Comparison of ENCODE assay signal across 8 cellular contexts in the genomic region with DNA sequence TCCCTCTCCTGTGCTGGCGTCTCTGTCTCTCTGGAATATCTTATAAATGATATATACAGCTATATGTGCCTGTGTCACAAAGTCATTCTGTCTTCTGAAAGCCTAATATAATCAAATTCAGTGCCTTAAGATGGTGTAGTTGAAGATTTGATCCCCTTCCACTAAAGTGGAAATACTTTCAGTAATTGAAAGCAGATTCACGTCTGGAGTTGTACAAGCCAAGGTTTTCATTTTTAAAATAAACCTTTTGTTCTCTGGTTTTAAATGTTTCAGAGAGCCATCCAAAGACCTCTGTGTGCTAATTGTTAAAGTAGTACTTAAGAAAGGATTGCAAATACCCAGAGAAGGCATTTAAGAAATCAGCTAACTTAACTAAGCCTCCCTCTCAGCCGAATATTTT.
DNase-seq lines count a peak whose midpoint lies in the region; ATAC-seq and TF ChIP-seq lines count a peak whose summit lies in the region.

No MANE protein-coding gene starts in this region.

- intact Hi-C loops in HCT116 (cut with micrococcal nuclease), result no loop called here
- intact Hi-C loops in activated CD4-positive, alpha-beta memory T cell treated with anti-CD3 and anti-CD28 coated beads for 36 hours (cut with micrococcal nuclease), result loop anchor here (5.0 kb wide), 1 partner anchor 308 kb away; no protein-coding TSS in a partner anchor

- no peak overlapping the region for H3K4me3 Mint-ChIP-seq in activated CD4-positive, alpha-beta memory T cell treated with anti-CD3 and anti-CD28 coated beads for 36 hours

- no peak overlapping the region for H3K4me2 ChIP-seq in HCT116 (ENCODE audit: low read length)

- no peaks in the 10 kb centered on the region for H4K20me1 ChIP-seq in HCT116 (ENCODE audit: insufficient read depth)

- no peaks in the 10 kb centered on the region for H3K79me2 ChIP-seq in HCT116 (ENCODE audit: insufficient read depth, low read length)

- TF ChIP-seq CTCF in HCT116 (IDR thresholded peaks at IDR 0.05 in 2 of 3, conservative IDR thresholded peaks at IDR 0.05 in 1 of 3; ENCODE audit: borderline replicate concordance in 1 of 3, insufficient read depth in 1 of 3, low read depth in 2 of 3, low read length in 2 of 3), result no peak
- no peak for TF ChIP-seq CTCF in omental fat pad (IDR thresholded peaks at IDR 0.05)

- peaks cover 2% of the 10 kb centered on the region for H3K36me3 Mint-ChIP-seq in activated CD4-positive, alpha-beta memory T cell treated with anti-CD3 and anti-CD28 coated beads for 36 hours

- peaks cover 15% of the 10 kb centered on the region for H3K4me1 Mint-ChIP-seq in activated CD4-positive, alpha-beta memory T cell treated with anti-CD3 and anti-CD28 coated beads for 36 hours (ENCODE audit: low read depth)

- CTCF ChIA-PET in HCT116 (lab: Charles Lee), result no interaction called here
- CTCF ChIA-PET in activated CD4-positive, alpha-beta memory T cell treated with anti-CD3 and anti-CD28 coated beads for 36 hours (lab: Charles Lee), result no interaction called here

- H3K27me3 Mint-ChIP-seq in activated CD4-positive, alpha-beta memory T cell treated with anti-CD3 and anti-CD28 coated beads for 36 hours, result peaks cover 55% of the 10 kb centered on the region

- no peak overlapping the region for H3K27ac Mint-ChIP-seq in activated CD4-positive, alpha-beta memory T cell treated with anti-CD3 and anti-CD28 coated beads for 36 hours

- no peaks in the 10 kb centered on the region for H3K9me3 Mint-ChIP-seq in activated CD4-positive, alpha-beta memory T cell treated with anti-CD3 and anti-CD28 coated beads for 36 hours

- no TSS peak for BruUV-seq in HCT116 (replicated peaks; lab: Mats Ljungman, UMichigan)

- no peak for TF ChIP-seq RAD21 in HCT116 (IDR thresholded peaks at IDR 0.05; ENCODE audit: low read depth)

- H3K4me1 ChIP-seq in HCT116 (ENCODE audit: control insufficient read depth in 1 of 2, insufficient read depth in 2 of 2, low read length in 2 of 2) (peaks cover 0 to 5% of the 10 kb centered on the region in 2 experiments; a peak in 1 of 4 replicates), muscle layer of colon (ENCODE audit: insufficient read depth, low read length) (peaks cover 5% of the 10 kb centered on the region)

- DNase-seq in A172 (ENCODE audit: low spot score), result peak; percentile 8
- no peak for DNase-seq in HCT116 (ENCODE audit: low read depth, low spot score)
- peak; percentile 43 for DNase-seq in cerebellar cortex (ENCODE audit: low spot score)
- DNase-seq in activated CD4-positive, alpha-beta memory T cell treated with anti-CD3 and anti-CD28 coated beads for 36 hours, result no peak
- DNase-seq in SHP77 (lab: John Stamatoyannopoulos, UW), result no peak
- no peak for DNase-seq in omental fat pad (ENCODE audit: low spot score)

- H3K27me3 ChIP-seq in HCT116 (ENCODE audit: insufficient read depth, low read length), result peaks cover 73% of the 10 kb centered on the region
- peaks cover 0 to 16% of the 10 kb centered on the region in 2 donors for H3K27me3 ChIP-seq in muscle layer of colon (ENCODE audit: control insufficient read depth in 1 of 2, insufficient read depth in 2 of 2, low read length in 2 of 2)

- no peak overlapping the region for H2AFZ ChIP-seq in HCT116 (ENCODE audit: low read depth, low read length, poor library complexity, severe bottlenecking)

- POLR2A ChIA-PET in HCT116 (lab: Charles Lee), result no interaction called here
- POLR2A ChIA-PET in activated CD4-positive, alpha-beta memory T cell treated with anti-CD3 and anti-CD28 coated beads for 36 hours (lab: Charles Lee), result interaction anchor here (0.6 kb wide), 1 partner anchor 1554 kb away, joined by 3 read pairs; no protein-coding TSS in a partner anchor

- H3K9me2 ChIP-seq in HCT116 (ENCODE audit: insufficient read depth), result no peaks in the 10 kb centered on the region

- no peaks in the 10 kb centered on the region for H3K36me3 ChIP-seq in HCT116 (ENCODE audit: control insufficient read depth in 1 of 2, insufficient read depth in 2 of 2, low read length in 2 of 2)
- no peaks in the 10 kb centered on the region for H3K36me3 ChIP-seq in muscle layer of colon (ENCODE audit: insufficient read depth, low read length)

- H3K27ac ChIP-seq in HCT116 (ENCODE audit: low read depth, low read length), result no peak overlapping the region
- H3K27ac ChIP-seq in muscle layer of colon (ENCODE audit: low read depth, low read length), result peak overlapping the region; percentile 43

- H3K9ac ChIP-seq in HCT116 (ENCODE audit: low read length) (no peak overlapping the region), muscle layer of colon (ENCODE audit: low read length) (peak overlapping the region; percentile 23)

- TF ChIP-seq POLR2A in HCT116 (IDR thresholded peaks at IDR 0.05; ENCODE audit: borderline replicate concordance, extremely low read depth, insufficient read depth, insufficient read length), result no peak

- RAD21 ChIA-PET in HCT116 (lab: Charles Lee; ENCODE audit: low non-redundant PET in 1 of 2, low total read pairs in 2 of 2, uncharacterized antibody in 2 of 2, unreplicated experiment in 2 of 2), result no interaction called here

- H3K4me3 ChIP-seq in HCT116 (replicated peaks in 1 of 2; ENCODE audit: low read depth in 1 of 2, low read length in 2 of 2) (no peak overlapping the region), muscle layer of colon (ENCODE audit: low read depth in 1 of 2, low read length in 2 of 2) (peak overlapping the region; percentile 3 to 68)

- ATAC-seq in HCT116, result no peak
- ATAC-seq in omental fat pad (ENCODE audit: low FRiP score), result no peak
- ATAC-seq in HG02763 (IDR thresholded peaks at IDR 0.05; ENCODE audit: unreplicated experiment), result no peak

- no peaks in the 10 kb centered on the region for H3K9me3 ChIP-seq in HCT116 (ENCODE audit: control insufficient read depth in 1 of 2, insufficient read depth in 1 of 2, low read depth in 1 of 2, low read length in 2 of 2)
- H3K9me3 ChIP-seq in muscle layer of colon (ENCODE audit: low read length), result no peaks in the 10 kb centered on the region

TF ChIP-seq in HCT116, 20 proteins besides CTCF, POLR2A, EP300 and RAD21:
- TF ChIP-seq SP1 (IDR thresholded peaks at IDR 0.05; ENCODE audit: low read depth) (no peak), EZH2 (IDR thresholded peaks at IDR 0.05) (0 out of 2 replicates have a peak, but pooled peaks have one; percentile 13)

Comparison
In these comparisons a context has a peak if more than half of its experiments do, and no peak if none do; other contexts are left out.
1. DNase-seq: peak in A172 (single experiment) and cerebellar cortex (single experiment); none in HCT116 (single experiment), activated CD4-positive, alpha-beta memory T cell treated with anti-CD3 and anti-CD28 coated beads for 36 hours (single experiment), SHP77 (0 of 2) and omental fat pad (single experiment).
2. H3K4me3 ChIP-seq: peak in muscle layer of colon (2 of 2); none in HCT116 (0 of 2).